8 cellular contexts compared by ENCODE assay signal in the genomic region with DNA sequence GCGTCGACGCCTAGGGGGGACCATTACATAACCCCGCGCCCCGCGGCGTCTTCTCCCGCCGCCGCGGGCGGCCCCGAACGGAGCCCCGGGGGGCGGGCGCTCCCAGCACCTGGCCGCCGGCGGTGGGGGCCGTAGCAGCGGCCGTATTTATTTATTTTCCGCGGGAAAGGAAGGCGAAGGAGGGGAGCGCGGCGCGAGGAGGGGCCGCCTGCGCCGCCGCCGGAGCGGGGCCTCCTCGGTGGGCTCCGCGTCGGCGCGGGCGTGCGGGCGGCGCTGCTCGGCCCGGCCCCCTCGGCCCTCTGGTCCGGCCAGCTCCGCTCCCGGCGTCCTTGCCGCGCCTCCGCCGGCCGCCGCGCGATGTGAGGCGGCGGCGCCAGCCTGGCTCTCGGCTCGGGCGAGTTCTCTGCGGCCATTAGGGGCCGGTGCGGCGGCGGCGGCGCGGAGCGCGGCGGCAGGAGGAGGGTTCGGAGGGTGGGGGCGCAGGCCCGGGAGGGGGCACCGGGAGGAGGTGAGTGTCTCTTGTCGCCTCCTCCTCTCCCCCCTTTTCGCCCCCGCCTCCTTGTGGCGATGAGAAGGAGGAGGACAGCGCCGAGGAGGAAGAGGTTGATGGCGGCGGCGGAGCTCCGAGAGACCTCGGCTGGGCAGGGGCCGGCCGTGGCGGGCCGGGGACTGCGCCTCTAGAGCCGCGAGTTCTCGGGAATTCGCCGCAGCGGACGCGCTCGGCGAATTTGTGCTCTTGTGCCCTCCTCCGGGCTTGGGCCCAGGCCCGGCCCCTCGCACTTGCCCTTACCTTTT. TPM values are rescaled to one million over a fixed set of nuclear protein-coding genes. Genes with fewer than 3 reads are reported as not detected.
DNase-seq lines count a peak whose midpoint lies in the region; ATAC-seq and TF ChIP-seq lines count a peak whose summit lies in the region.

A gene (plus strand): TSS at position 570 of the 795 bp plus-strand sequence. CDS start 413 bp downstream, outside the sequence.

- peak within 1 kb of the TSS; percentile 98 for H4K91ac ChIP-seq in mesenchymal stem cell (ENCODE audit: low read length)

- peak within 1 kb of the TSS; percentile 93 for H3K4me3 ChIP-seq in effector memory CD4-positive, alpha-beta T cell (ENCODE audit: insufficient read depth, low read depth, low read length, poor library complexity, severe bottlenecking)
- H3K4me3 ChIP-seq in mesenchymal stem cell (ENCODE audit: insufficient read depth in 1 of 2, low read depth in 1 of 2, low read length in 2 of 2): peak within 1 kb of the TSS; percentile 87 to 97

- peak within 1 kb of the TSS; percentile 89 for H4K8ac ChIP-seq in mesenchymal stem cell (ENCODE audit: low read length)

- H2AFZ ChIP-seq in mesenchymal stem cell (ENCODE audit: low read depth, low read length): peak within 1 kb of the TSS; percentile 67

- DNase-seq in AG09319 (ENCODE audit: extremely low read depth, low read depth) (peak; percentile 58), NCI-H82 treated with DMSO at 0.1 percent for 48 hours (lab: John Stamatoyannopoulos, UW; ENCODE audit: unreplicated experiment) (peak; percentile 4), mesenchymal stem cell (peak; percentile 83)
- peak; percentile 75 to 83 (median 81) for DNase-seq in effector memory CD4-positive, alpha-beta T cell
- DNase-seq in stimulated activated CD8-positive, alpha-beta memory T cell treated with anti-CD3 and anti-CD28 coated beads, Interleukin-12 subunit alpha, Interleukin-12 subunit beta, amount 100 ng/mL, for 4 hours (ENCODE audit: low read depth): peak; percentile 76

- CTCF ChIA-PET in activated CD8-positive, alpha-beta memory T cell treated with anti-CD3 and anti-CD28 coated beads for 36 hours (lab: Charles Lee): interaction anchor here (1.1 to 1.7 kb wide), 2 partner anchors 140 to 170 kb away, joined by 3 read pairs; no protein-coding TSS in a partner anchor

- H3K9me3 ChIP-seq in effector memory CD4-positive, alpha-beta T cell (ENCODE audit: control insufficient read depth, low read length): no peaks in the 10 kb centered on the region
- no peaks in the 10 kb centered on the region for H3K9me3 ChIP-seq in mesenchymal stem cell (ENCODE audit: control insufficient read depth, low read length)

- H3K27me3 ChIP-seq in effector memory CD4-positive, alpha-beta T cell (replicated peaks; ENCODE audit: control insufficient read depth, insufficient read depth, low read length, poor library complexity, severe bottlenecking): no peaks in the 10 kb centered on the region
- H3K27me3 ChIP-seq in mesenchymal stem cell (ENCODE audit: control insufficient read depth in 1 of 2, insufficient read depth in 1 of 2, low read length in 2 of 2): no peaks in the 10 kb centered on the region

- no peaks in the 10 kb centered on the region for H3K36me3 ChIP-seq in effector memory CD4-positive, alpha-beta T cell (ENCODE audit: control insufficient read depth, insufficient read depth, low read length)
- H3K36me3 ChIP-seq in mesenchymal stem cell (ENCODE audit: control insufficient read depth in 1 of 2, insufficient read depth in 2 of 2, low read depth in 1 of 2, low read length in 2 of 2): peaks cover 0 to 4% of the 10 kb centered on the region in 2 experiments

- peak within 1 kb of the TSS; percentile 99 for H3K9ac ChIP-seq in mesenchymal stem cell (ENCODE audit: low read length)

- peak within 1 kb of the TSS; percentile 100 for H3K27ac ChIP-seq in effector memory CD4-positive, alpha-beta T cell (ENCODE audit: insufficient read depth, low read length, poor library complexity, severe bottlenecking)
- peak within 1 kb of the TSS; percentile 92 for H3K27ac ChIP-seq in mesenchymal stem cell (ENCODE audit: low read length, poor library complexity, severe bottlenecking)

- H3K23ac ChIP-seq in mesenchymal stem cell (ENCODE audit: low read length in 2 of 2): peak within 1 kb of the TSS in 1 of 2 experiments; percentile 66

- no peaks in the 10 kb centered on the region for H3K79me1 ChIP-seq in mesenchymal stem cell (replicated peaks; ENCODE audit: low read length, poor library complexity, severe bottlenecking)

- no peak within 1 kb of the TSS for H2AK5ac ChIP-seq in mesenchymal stem cell (ENCODE audit: low read length, severe bottlenecking)

- WGBS in mesenchymal stem cell: 1% methylated on average over 50 of the region's 112 CpGs

- peak within 1 kb of the TSS; percentile 42 to 100 for H3K4ac ChIP-seq in mesenchymal stem cell (ENCODE audit: low read depth in 1 of 2, low read length in 2 of 2)

- peak within 1 kb of the TSS; percentile 97 for H2BK120ac ChIP-seq in mesenchymal stem cell (ENCODE audit: low read depth, low read length)

- H3K4me1 ChIP-seq in effector memory CD4-positive, alpha-beta T cell (ENCODE audit: control insufficient read depth, insufficient read depth, low read length, poor library complexity, severe bottlenecking): peaks cover 21% of the 10 kb centered on the region
- peaks cover 6% of the 10 kb centered on the region for H3K4me1 ChIP-seq in mesenchymal stem cell (ENCODE audit: control insufficient read depth, insufficient read depth, low read depth, low read length)

- H3K14ac ChIP-seq in mesenchymal stem cell (ENCODE audit: low read length in 2 of 2): peak within 1 kb of the TSS; percentile 19 to 99

- peak within 1 kb of the TSS; percentile 37 for H3K4me2 ChIP-seq in mesenchymal stem cell (ENCODE audit: low read length, poor library complexity, severe bottlenecking)

- peak within 1 kb of the TSS; percentile 93 to 100 for H3K18ac ChIP-seq in mesenchymal stem cell (ENCODE audit: low read depth in 1 of 2, low read length in 2 of 2)

- H2BK12ac ChIP-seq in mesenchymal stem cell (ENCODE audit: low read length in 2 of 2): peak within 1 kb of the TSS in 1 of 2 experiments; percentile 86

- H2BK15ac ChIP-seq in mesenchymal stem cell (ENCODE audit: low read depth, poor library complexity, severe bottlenecking): peak within 1 kb of the TSS; percentile 94

- peak within 1 kb of the TSS; percentile 99 for H2BK5ac ChIP-seq in mesenchymal stem cell (ENCODE audit: low read depth, low read length, poor library complexity, severe bottlenecking)

- peak; percentile 22 for TF ChIP-seq CTCF in AG09319 (IDR thresholded peaks at IDR 0.05; ENCODE audit: low read depth, low read length)

- POLR2A ChIA-PET in activated CD8-positive, alpha-beta memory T cell treated with anti-CD3 and anti-CD28 coated beads for 36 hours (lab: Charles Lee): interaction anchor here (0.6 to 3.5 kb wide), 4 partner anchors 14 to 140 kb away, joined by 8 to 24 read pairs (median 9); a partner anchor contains a TSS

- peak; percentile 25 for ATAC-seq in GM18858 (IDR thresholded peaks at IDR 0.05; ENCODE audit: unreplicated experiment)
- ATAC-seq in HG03095 (IDR thresholded peaks at IDR 0.05; ENCODE audit: unreplicated experiment): peak; percentile 42

RNA-seq across cellular contexts. Expression of the gene that starts here (rescaled TPM):
- total RNA-seq in activated CD8-positive, alpha-beta memory T cell treated with anti-CD3 and anti-CD28 coated beads for 36 hours: 10 to 100 TPM; 45.5 to 48.3 TPM
- 26.0 TPM for polyA plus RNA-seq in mesenchymal stem cell (2013, experiment 1 of 2)
- 22.2 TPM for polyA plus RNA-seq in mesenchymal stem cell (2013, experiment 2 of 2)

Comparison
In these comparisons a context has a peak if more than half of its experiments do, and no peak if none do; other contexts are left out.
1. Peak in every context shown above with its lines: DNase-seq, ATAC-seq, H3K4me3 ChIP-seq and H3K27ac ChIP-seq.
2. DNase-seq: peak in every context shown above with its lines; median percentile 83 in mesenchymal stem cell; 81 in effector memory CD4-positive, alpha-beta T cell; 76 in stimulated activated CD8-positive, alpha-beta memory T cell treated with anti-CD3 and anti-CD28 coated beads, Interleukin-12 subunit alpha, Interleukin-12 subunit beta, amount 100 ng/mL, for 4 hours; 58 in AG09319; 4 in NCI-H82 treated with DMSO at 0.1 percent for 48 hours.